Comparison of ENCODE assay signal across 3 cellular contexts in the genomic region with DNA sequence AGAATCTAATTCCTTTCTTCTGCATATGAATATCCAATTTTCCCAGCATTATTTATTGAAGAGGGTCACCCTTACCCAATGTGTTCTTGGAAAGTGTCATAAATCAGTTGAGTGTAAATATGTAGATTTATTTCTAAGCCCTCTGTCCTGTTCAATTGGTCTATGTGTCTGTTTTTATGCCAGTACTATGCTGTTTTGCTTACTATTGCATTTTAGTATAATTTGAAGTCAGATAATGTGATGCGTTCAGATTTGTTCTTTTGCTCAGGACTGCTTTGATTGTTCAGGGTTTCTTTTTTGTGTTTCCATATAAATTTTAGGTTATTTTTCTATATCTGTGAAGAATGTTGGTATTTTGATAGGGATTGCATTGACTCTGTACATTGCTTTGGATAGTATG.
A peak's percentile ranks its signal among the peaks of the same experiment; 100 is the strongest.
TF ChIP-seq lines count a peak whose summit lies in the region.

No MANE protein-coding gene starts in this region.

TF ChIP-seq in HepG2, 621 proteins besides CTCF, POLR2A, EP300 and RAD21:
- TF ChIP-seq, protein P1, sequence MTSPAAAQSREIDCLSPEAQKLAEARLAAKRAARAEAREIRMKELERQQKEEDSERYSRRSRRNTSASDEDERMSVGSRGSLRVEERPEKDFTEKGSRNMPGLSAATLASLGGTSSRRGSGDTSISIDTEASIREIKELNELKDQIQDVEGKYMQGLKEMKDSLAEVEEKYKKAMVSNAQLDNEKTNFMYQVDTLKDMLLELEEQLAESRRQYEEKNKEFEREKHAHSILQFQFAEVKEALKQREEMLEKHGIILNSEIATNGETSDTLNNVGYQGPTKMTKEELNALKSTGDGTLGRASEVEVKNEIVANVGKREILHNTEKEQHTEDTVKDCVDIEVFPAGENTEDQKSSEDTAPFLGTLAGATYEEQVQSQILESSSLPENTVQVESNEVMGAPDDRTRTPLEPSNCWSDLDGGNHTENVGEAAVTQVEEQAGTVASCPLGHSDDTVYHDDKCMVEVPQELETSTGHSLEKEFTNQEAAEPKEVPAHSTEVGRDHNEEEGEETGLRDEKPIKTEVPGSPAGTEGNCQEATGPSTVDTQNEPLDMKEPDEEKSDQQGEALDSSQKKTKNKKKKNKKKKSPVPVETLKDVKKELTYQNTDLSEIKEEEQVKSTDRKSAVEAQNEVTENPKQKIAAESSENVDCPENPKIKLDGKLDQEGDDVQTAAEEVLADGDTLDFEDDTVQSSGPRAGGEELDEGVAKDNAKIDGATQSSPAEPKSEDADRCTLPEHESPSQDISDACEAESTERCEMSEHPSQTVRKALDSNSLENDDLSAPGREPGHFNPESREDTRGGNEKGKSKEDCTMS (CRISPR knock-in tag; conservative IDR thresholded peaks at IDR 0.05) = no peak
- TF ChIP-seq ZNF431 (CRISPR knock-in tag; IDR thresholded peaks at IDR 0.05; ENCODE audit: borderline replicate concordance, low read depth) (no peak), MAFF (IDR thresholded peaks at IDR 0.05; ENCODE audit: low read depth, low read length) (peak; percentile 59), PITX1 (CRISPR knock-in tag; IDR thresholded peaks at IDR 0.05) (no peak), MAFK (conservative IDR thresholded peaks at IDR 0.05 in 1 of 2, IDR thresholded peaks at IDR 0.05 in 1 of 2; ENCODE audit: low read length in 2 of 2) (peak; percentile 29 to 75; a peak in 2 of 4 replicates)
TF ChIP-seq in HepG2: peak in this region for 2.

TF ChIP-seq in A549, 52 proteins besides CTCF, POLR2A, EP300 and RAD21:
- TF ChIP-seq CBX8 (IDR thresholded peaks at IDR 0.05) (no peak), JUNB (IDR thresholded peaks at IDR 0.05) (no peak), MAFK (IDR thresholded peaks at IDR 0.05; ENCODE audit: partially characterized antibody) (peak; percentile 56), RNF2 (IDR thresholded peaks at IDR 0.05; ENCODE audit: borderline replicate concordance, low read depth) (no peak), NPAS2 (CRISPR knock-in tag; IDR thresholded peaks at IDR 0.05; ENCODE audit: borderline replicate concordance) (no peak), POLR2AphosphoS2 (conservative IDR thresholded peaks at IDR 0.05; ENCODE audit: low read length) (no peak)
TF ChIP-seq in A549: peak in this region for 1.

TF ChIP-seq in IMR-90, 13 proteins besides CTCF, POLR2A, EP300 and RAD21:
- no peak for TF ChIP-seq NFE2L2 (IDR thresholded peaks at IDR 0.05; ENCODE audit: low read depth, low read length)
- no peak for TF ChIP-seq FOS (IDR thresholded peaks at IDR 0.05; ENCODE audit: low read depth, low read length)
- TF ChIP-seq RFX5 (IDR thresholded peaks at IDR 0.05; ENCODE audit: low read depth, low read length) = no peak
- TF ChIP-seq SMC3 (IDR thresholded peaks at IDR 0.05; ENCODE audit: low read depth, low read length) = no peak
- TF ChIP-seq BHLHE40 (IDR thresholded peaks at IDR 0.05; ENCODE audit: low read depth, low read length) = no peak
- TF ChIP-seq CEBPB (IDR thresholded peaks at IDR 0.05; ENCODE audit: low read depth, low read length) = no peak
- peak; percentile 68 for TF ChIP-seq MAFK (IDR thresholded peaks at IDR 0.05; ENCODE audit: low read depth, low read length)
